ENCODE assay signal across 1 cellular context in genomic region chr19:1266116-1266817, GRCh38.
TF ChIP-seq lines count a peak whose summit lies in the region.

No MANE protein-coding gene starts in this region.

TF ChIP-seq in HEK293, 187 proteins besides CTCF, POLR2A, EP300 and RAD21 (continued from another document):
- TF ChIP-seq EGR2 (tag by site-specific recombination; IDR thresholded peaks at IDR 0.05; ENCODE audit: low read depth) (peak; percentile 98), ZFP41 (tag by site-specific recombination; IDR thresholded peaks at IDR 0.05; ENCODE audit: borderline replicate concordance) (no peak), PRDM10 (tag by site-specific recombination; IDR thresholded peaks at IDR 0.05) (peak; percentile 98), WT1 (tag by site-specific recombination; IDR thresholded peaks at IDR 0.05) (peak; percentile 77; the same call in 1 of the 2 replicates), GLIS2 (tag by site-specific recombination; IDR thresholded peaks at IDR 0.05) (peak; percentile 70), ZNF792 (tag by site-specific recombination; IDR thresholded peaks at IDR 0.05) (no peak), ZNF394 (tag by site-specific recombination; IDR thresholded peaks at IDR 0.05; ENCODE audit: borderline replicate concordance) (peak; percentile 20; the same call in 1 of the 2 replicates), OVOL3 (tag by site-specific recombination; IDR thresholded peaks at IDR 0.05) (no peak), SALL2 (tag by site-specific recombination; IDR thresholded peaks at IDR 0.05; ENCODE audit: borderline replicate concordance) (no peak), ZNF580 (tag by site-specific recombination; IDR thresholded peaks at IDR 0.05) (no peak), KLF16 (tag by site-specific recombination; IDR thresholded peaks at IDR 0.05) (peak; percentile 85), KLF9 (tag by site-specific recombination; IDR thresholded peaks at IDR 0.05; ENCODE audit: low read depth) (peak; percentile 62; the same call in 1 of the 2 replicates), KLF8 (tag by site-specific recombination; IDR thresholded peaks at IDR 0.05) (peak; percentile 94), YY1 (tag by site-specific recombination; IDR thresholded peaks at IDR 0.05) (no peak), PATZ1 (tag by site-specific recombination; IDR thresholded peaks at IDR 0.05) (peak; percentile 93), ZNF398 (tag by site-specific recombination; IDR thresholded peaks at IDR 0.05) (peak; percentile 72), ZBTB7A (tag by site-specific recombination; IDR thresholded peaks at IDR 0.05; ENCODE audit: low read depth) (0 out of 2 replicates have a peak, but pooled peaks have one; percentile 21), ZBTB26 (tag by site-specific recombination; optimal IDR thresholded peaks at IDR 0.05) (peak; percentile 82), GLIS1 (tag by site-specific recombination; IDR thresholded peaks at IDR 0.05) (peak; percentile 94), SP2 (tag by site-specific recombination; IDR thresholded peaks at IDR 0.05) (peak; percentile 90), ZNF785 (tag by site-specific recombination; IDR thresholded peaks at IDR 0.05) (0 out of 2 replicates have a peak, but pooled peaks have one; percentile 4), SP7 (tag by site-specific recombination; IDR thresholded peaks at IDR 0.05) (peak; percentile 92), ZEB2 (tag by site-specific recombination; IDR thresholded peaks at IDR 0.05) (peak; percentile 74), SCRT1 (tag by site-specific recombination; IDR thresholded peaks at IDR 0.05; ENCODE audit: borderline replicate concordance) (no peak), ZBTB8A (tag by site-specific recombination; IDR thresholded peaks at IDR 0.05) (peak; percentile 69), SP3 (tag by site-specific recombination; IDR thresholded peaks at IDR 0.05) (peak; percentile 98), ZNF692 (tag by site-specific recombination; IDR thresholded peaks at IDR 0.05) (peak; percentile 68), ZNF341 (tag by site-specific recombination; IDR thresholded peaks at IDR 0.05; ENCODE audit: low read depth) (peak; percentile 84), ZNF747 (tag by site-specific recombination; IDR thresholded peaks at IDR 0.05) (no peak), ZNF704 (tag by site-specific recombination; IDR thresholded peaks at IDR 0.05) (no peak), ZIC2 (tag by site-specific recombination; IDR thresholded peaks at IDR 0.05) (peak; percentile 72), HIC1 (tag by site-specific recombination; IDR thresholded peaks at IDR 0.05) (peak; percentile 86; the same call in 1 of the 2 replicates)
